In genomic region chr10:13347235-13348156, GRCh38 we compare ENCODE assay signal across 8 cellular contexts. TPM values are rescaled to one million over a fixed set of nuclear protein-coding genes. Genes with fewer than 3 reads are reported as not detected.
DNase-seq lines count a peak whose midpoint lies in the region; ATAC-seq and TF ChIP-seq lines count a peak whose summit lies in the region.

No MANE protein-coding gene starts in this region.

- intact Hi-C loops in CD4-positive, alpha-beta memory T cell (cut with micrococcal nuclease) = loop anchor here (1.0 to 5.0 kb wide), 4 partner anchors 45 to 1305 kb away; partner anchors contain the start of genes OPTN and UPF2
- intact Hi-C loops in Panc1 (cut with micrococcal nuclease; ENCODE audit: unreplicated experiment) = no loop called here

- peaks cover 33 to 76% (median 51%) of the 10 kb centered on the region in 4 donors for H3K4me1 Mint-ChIP-seq in CD4-positive, alpha-beta memory T cell
- H3K4me1 Mint-ChIP-seq in naive thymus-derived CD8-positive, alpha-beta T cell = peaks cover 22 to 68% (median 63%) of the 10 kb centered on the region in 4 donors
- peaks cover 41 to 56% of the 10 kb centered on the region in 2 donors for H3K4me1 Mint-ChIP-seq in stimulated activated naive B cell treated with anti-CD40 and anti-IgM and Interleukin-4, amounts not matched to agents 10 μg/mL and 1 μg/mL and 100 μg/mL, for 72 hours

- BruUV-seq in Panc1 (replicated peaks; lab: Mats Ljungman, UMichigan) = no TSS peak

- H3K27ac Mint-ChIP-seq in CD4-positive, alpha-beta memory T cell = peak overlapping the region in 6 of 7 donors; percentile 68 to 93 (median 90)
- H3K27ac Mint-ChIP-seq in naive thymus-derived CD8-positive, alpha-beta T cell = peak overlapping the region in 8 of 10 donors; percentile 59 to 98 (median 90)
- peak overlapping the region; percentile 87 for H3K27ac Mint-ChIP-seq in stimulated activated naive B cell treated with anti-CD40 and anti-IgM and Interleukin-4, amounts not matched to agents 10 μg/mL and 1 μg/mL and 100 μg/mL, for 72 hours

- peaks cover 27% of the 10 kb centered on the region for H3K79me2 ChIP-seq in fibroblast of lung (ENCODE audit: control insufficient read depth, insufficient read depth, low read length)

- ATAC-seq in GM19452 (IDR thresholded peaks at IDR 0.05; ENCODE audit: unreplicated experiment) (peak; percentile 48), Panc1 (peak; percentile 83)
- ATAC-seq in naive thymus-derived CD8-positive, alpha-beta T cell = peak; percentile 52 to 59
- peak; percentile 70 to 72 for ATAC-seq in stimulated activated naive B cell treated with anti-CD40 and anti-IgM and Interleukin-4, amounts not matched to agents 10 μg/mL and 1 μg/mL and 100 μg/mL, for 72 hours (replicated peaks)

- POLR2A ChIA-PET in CD4-positive, alpha-beta memory T cell (lab: Charles Lee; ENCODE audit: partially characterized antibody) = interaction anchor here (1.0 to 6.5 kb wide), 2 partner anchors 44 to 47 kb away, joined by 7 to 110 read pairs; partner anchors contain the start of gene PHYH
- POLR2A ChIA-PET in Panc1 (lab: Charles Lee) = no interaction called here
- POLR2A ChIA-PET in naive thymus-derived CD8-positive, alpha-beta T cell (lab: Charles Lee) = interaction anchor here (1.0 to 1.5 kb wide), 4 partner anchors 45 to 1611 kb away, joined by 3 to 6 read pairs (median 5); partner anchors contain the start of genes MEIG1 and PHYH

- no peaks in the 10 kb centered on the region for H3K9me3 ChIP-seq in CD4-positive, alpha-beta memory T cell (ENCODE audit: control insufficient read depth in 1 of 2, low read length in 2 of 2)
- no peaks in the 10 kb centered on the region for H3K9me3 ChIP-seq in Panc1 (ENCODE audit: control insufficient read depth, insufficient read depth, low read depth, low read length)
- no peaks in the 10 kb centered on the region for H3K9me3 ChIP-seq in fibroblast of lung (ENCODE audit: control insufficient read depth, insufficient read depth, low read depth, low read length)

- peak overlapping the region; percentile 75 for H3K27ac ChIP-seq in CD4-positive, alpha-beta memory T cell (ENCODE audit: low read depth, low read length)
- H3K27ac ChIP-seq in Panc1 (ENCODE audit: low read length) (peak overlapping the region; percentile 91), fibroblast of lung (ENCODE audit: insufficient read depth, low read length) (peak overlapping the region; percentile 67)

- H3K4me3 Mint-ChIP-seq in CD4-positive, alpha-beta memory T cell = peak overlapping the region; percentile 80 to 87 (median 84)
- H3K4me3 Mint-ChIP-seq in naive thymus-derived CD8-positive, alpha-beta T cell = peak overlapping the region; percentile 64 to 90 (median 84)
- peak overlapping the region; percentile 80 to 82 for H3K4me3 Mint-ChIP-seq in stimulated activated naive B cell treated with anti-CD40 and anti-IgM and Interleukin-4, amounts not matched to agents 10 μg/mL and 1 μg/mL and 100 μg/mL, for 72 hours

- peak overlapping the region; percentile 97 for H3K4me2 ChIP-seq in fibroblast of lung (ENCODE audit: extremely low read depth, insufficient read depth, low read length)

- H3K9ac ChIP-seq in fibroblast of lung (ENCODE audit: insufficient read depth, low read length) = peak overlapping the region; percentile 80

- H3K4me3 ChIP-seq in CD4-positive, alpha-beta memory T cell (ENCODE audit: low read length in 2 of 2) = peak overlapping the region; percentile 7 to 50
- H3K4me3 ChIP-seq in Panc1 (ENCODE audit: low read depth in 2 of 2, low read length in 2 of 2) (peak overlapping the region; percentile 68 to 73), fibroblast of lung (replicated peaks in 1 of 4; ENCODE audit: control extremely low read depth in 1 of 4, insufficient read depth in 1 of 4, low read depth in 3 of 4, low read length in 4 of 4) (peak overlapping the region; percentile 66 to 93 (median 77))

- H3K27me3 Mint-ChIP-seq in CD4-positive, alpha-beta memory T cell = no peaks in the 10 kb centered on the region
- no peaks in the 10 kb centered on the region for H3K27me3 Mint-ChIP-seq in naive thymus-derived CD8-positive, alpha-beta T cell
- H3K27me3 Mint-ChIP-seq in stimulated activated naive B cell treated with anti-CD40 and anti-IgM and Interleukin-4, amounts not matched to agents 10 μg/mL and 1 μg/mL and 100 μg/mL, for 72 hours = peaks cover 14 to 30% of the 10 kb centered on the region in 2 donors

- no peak overlapping the region for H2AFZ ChIP-seq in fibroblast of lung (ENCODE audit: low read length)

- TF ChIP-seq CTCF in Panc1 (IDR thresholded peaks at IDR 0.05) (no peak), fibroblast of lung (conservative IDR thresholded peaks at IDR 0.05 in 1 of 2, IDR thresholded peaks at IDR 0.05 in 1 of 2; ENCODE audit: low read depth in 1 of 2, low read length in 2 of 2) (no peak)

- peaks cover 50% of the 10 kb centered on the region for H3K4me1 ChIP-seq in CD4-positive, alpha-beta memory T cell (ENCODE audit: insufficient read depth, low read length)
- H3K4me1 ChIP-seq in Panc1 (ENCODE audit: control insufficient read depth, insufficient read depth, low read length) = peaks cover 3% of the 10 kb centered on the region; the same call in 1 of the 2 replicates
- peaks cover 7% of the 10 kb centered on the region for H3K4me1 ChIP-seq in fibroblast of lung (ENCODE audit: control insufficient read depth, extremely low read depth, insufficient read depth, low read length)

- H3K9me3 Mint-ChIP-seq in CD4-positive, alpha-beta memory T cell = peaks cover 0 to 3% (median 0%) of the 10 kb centered on the region in 8 donors
- H3K9me3 Mint-ChIP-seq in naive thymus-derived CD8-positive, alpha-beta T cell = no peaks in the 10 kb centered on the region
- H3K9me3 Mint-ChIP-seq in stimulated activated naive B cell treated with anti-CD40 and anti-IgM and Interleukin-4, amounts not matched to agents 10 μg/mL and 1 μg/mL and 100 μg/mL, for 72 hours = no peaks in the 10 kb centered on the region

- H3K27me3 ChIP-seq in CD4-positive, alpha-beta memory T cell (ENCODE audit: insufficient read depth, low read length) = no peaks in the 10 kb centered on the region
- no peaks in the 10 kb centered on the region for H3K27me3 ChIP-seq in Panc1 (ENCODE audit: control insufficient read depth, insufficient read depth, low read length)
- H3K27me3 ChIP-seq in fibroblast of lung (ENCODE audit: control insufficient read depth, insufficient read depth, low read length) = peaks cover 15% of the 10 kb centered on the region

- H3K36me3 Mint-ChIP-seq in CD4-positive, alpha-beta memory T cell = peaks cover 0 to 15% of the 10 kb centered on the region in 2 donors
- H3K36me3 Mint-ChIP-seq in naive thymus-derived CD8-positive, alpha-beta T cell = peaks cover 0 to 10% (median 5%) of the 10 kb centered on the region in 3 donors
- H3K36me3 Mint-ChIP-seq in stimulated activated naive B cell treated with anti-CD40 and anti-IgM and Interleukin-4, amounts not matched to agents 10 μg/mL and 1 μg/mL and 100 μg/mL, for 72 hours = peaks cover 4 to 12% of the 10 kb centered on the region in 2 donors

- CTCF ChIA-PET in CD4-positive, alpha-beta memory T cell (lab: Charles Lee; ENCODE audit: partially characterized antibody) = no interaction called here
- CTCF ChIA-PET in Panc1 (lab: Charles Lee) = no interaction called here

- H3K36me3 ChIP-seq in CD4-positive, alpha-beta memory T cell (ENCODE audit: insufficient read depth, low read length) = no peaks in the 10 kb centered on the region
- H3K36me3 ChIP-seq in Panc1 (ENCODE audit: control insufficient read depth, insufficient read depth, low read length) (peaks cover 7% of the 10 kb centered on the region), fibroblast of lung (ENCODE audit: control insufficient read depth, insufficient read depth, low read length) (no peaks in the 10 kb centered on the region)

- in situ Hi-C loops in Panc1 (cut with HindIII; ENCODE audit: low pct_unique_long_range_greater_than_20kb, low sequenced_read_pairs) = no loop called here

- peak; percentile 75 to 85 (median 80) for DNase-seq in CD4-positive, alpha-beta memory T cell
- DNase-seq in HK-2 (ENCODE audit: unreplicated experiment) (peak; percentile 43), Panc1 (ENCODE audit: low read depth, low spot score) (no peak), fibroblast of lung (ENCODE audit: low read depth in 2 of 2) (peak; percentile 77 to 81)
- DNase-seq in activated T-helper 1 cell treated with anti-CD3 and anti-CD28 coated beads, Interleukin-2, amount 50 U/mL, for 16 hours (ENCODE audit: low read depth in 1 of 2, low spot score in 1 of 2) = peak; percentile 53 to 73
- DNase-seq in naive thymus-derived CD8-positive, alpha-beta T cell = peak; percentile 61 to 86 (median 75)
- DNase-seq in stimulated activated naive B cell treated with anti-CD40 and anti-IgM and Interleukin-4, amounts not matched to agents 10 μg/mL and 1 μg/mL and 100 μg/mL, for 72 hours = peak; percentile 61

- no peaks in the 10 kb centered on the region for H4K20me1 ChIP-seq in fibroblast of lung (ENCODE audit: control insufficient read depth, extremely low read depth, insufficient read depth, low read length)

RNA-seq across cellular contexts. Expression of gene SEPHS1, which starts 0.6 kb away (rescaled TPM):
- total RNA-seq in CD4-positive, alpha-beta memory T cell = 10 to 100 TPM; 27.2 to 30.6 TPM
- polyA plus RNA-seq in CD4-positive, alpha-beta memory T cell = 10 to 100 TPM; 11.3 to 23.1 TPM
- total RNA-seq in Panc1 (2021; ENCODE audit: unreplicated experiment) = 47.1 TPM
- polyA plus RNA-seq in Panc1 (2012; ENCODE audit: insufficient read length) = 27.0 TPM
- total RNA-seq in fibroblast of lung = 23.9 and 27.4 TPM in 2 replicates
- 50.6 and 57.8 TPM in 2 replicates for polyA plus RNA-seq in fibroblast of lung
- 31.9 and 46.9 TPM in 2 replicates for polyA plus RNA-seq in fibroblast of lung (2012)
- polyA minus RNA-seq in fibroblast of lung (ENCODE audit: low replicate concordance) = 11.2 and 28.5 TPM in 2 replicates
- 10 to 100 TPM; 32.7 to 42.7 TPM for total RNA-seq in naive thymus-derived CD8-positive, alpha-beta T cell
- 10 to 100 TPM; 17.7 to 22.5 (median 21.9) TPM for polyA plus RNA-seq in naive thymus-derived CD8-positive, alpha-beta T cell

RNA-seq across cellular contexts. Expression of gene PHYH, which starts 47.6 kb away (rescaled TPM):
- 10 to 100 TPM in 1 of 2 experiments, 1 to 10 TPM in 1; 8.7 to 10.2 TPM for total RNA-seq in CD4-positive, alpha-beta memory T cell
- polyA plus RNA-seq in CD4-positive, alpha-beta memory T cell = 10 to 100 TPM; 15.0 to 19.3 TPM
- 41.3 TPM for total RNA-seq in Panc1 (2021; ENCODE audit: unreplicated experiment)
- 33.7 TPM for polyA plus RNA-seq in Panc1 (2012; ENCODE audit: insufficient read length)
- total RNA-seq in fibroblast of lung = 23.1 and 31.5 TPM in 2 replicates
- 21.8 and 28.6 TPM in 2 replicates for polyA plus RNA-seq in fibroblast of lung
- 22.6 and 30.5 TPM in 2 replicates for polyA plus RNA-seq in fibroblast of lung (2012)
- 4.5 and 16.8 TPM in 2 replicates for polyA minus RNA-seq in fibroblast of lung (ENCODE audit: low replicate concordance)
- 10 to 100 TPM; 17.3 to 18.6 TPM for total RNA-seq in naive thymus-derived CD8-positive, alpha-beta T cell
- polyA plus RNA-seq in naive thymus-derived CD8-positive, alpha-beta T cell = 10 to 100 TPM; 17.6 to 20.5 (median 20.1) TPM
